In the genomic region with DNA sequence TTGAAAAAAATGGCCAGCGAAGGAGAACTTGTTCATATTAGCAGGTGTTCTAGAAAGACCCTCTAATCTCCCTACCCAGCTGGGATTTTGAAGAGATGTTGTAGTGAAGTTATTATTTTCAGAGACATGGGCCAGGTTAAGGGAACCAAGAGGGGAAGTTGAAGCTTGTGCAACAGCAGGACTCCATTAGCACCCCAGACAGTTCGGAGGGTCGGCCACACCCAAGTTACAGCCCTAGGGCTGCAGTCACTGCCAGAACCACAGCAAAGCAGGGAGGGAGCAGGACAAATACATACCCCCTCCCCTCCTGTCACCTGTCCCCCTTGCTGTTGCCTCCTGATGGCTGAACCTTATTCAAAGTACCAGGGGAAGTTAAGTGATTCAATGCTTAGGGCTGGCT, we compare ENCODE assay signal across 21 cellular contexts. TPM values are rescaled to one million over a fixed set of nuclear protein-coding genes. Genes with fewer than 3 reads are reported as not detected.
DNase-seq lines count a peak whose midpoint lies in the region; ATAC-seq and TF ChIP-seq lines count a peak whose summit lies in the region.
"Had no signal": no experiment of that assay in that cellular context is flagged by ENCODE, and none has a peak within 500 bp of the region (broad histone marks: within the 10 kb centered on the region; RNA-seq: fewer than 3 reads in every experiment).

No MANE protein-coding gene starts in this region.

- BruUV-seq in IMR-90 (replicated peaks; lab: Mats Ljungman, UMichigan) = no TSS peak

- H3K27ac ChIP-seq in IMR-90 (ENCODE audit: insufficient read depth, low read length) (no peak overlapping the region), trophoblast cell (ENCODE audit: low read depth, low read length) (no peak overlapping the region), right cardiac atrium (ENCODE audit: low read length) (no peak overlapping the region), GM23248 (no peak overlapping the region)
- H3K27ac ChIP-seq: prostate gland, transverse colon, VCaP had no signal

- no peak overlapping the region for H2BK5ac ChIP-seq in IMR-90 (ENCODE audit: low read depth, low read length, poor library complexity, severe bottlenecking)
- H2BK5ac ChIP-seq in trophoblast cell (ENCODE audit: low read depth, low read length, poor library complexity) = no peak overlapping the region

- 0 out of 2 replicates have a peak, but pooled peaks cover 14% of the 10 kb centered on the region for H3F3A ChIP-seq in GM23248 (ENCODE audit: insufficient read depth)

- H2BK15ac ChIP-seq in IMR-90 (ENCODE audit: low read depth, low read length) = no peak overlapping the region

- H3K9me3 ChIP-seq in IMR-90 (ENCODE audit: control insufficient read depth, insufficient read depth, low read length) (no peaks in the 10 kb centered on the region), trophoblast cell (ENCODE audit: insufficient read depth, low read depth, low read length) (no peaks in the 10 kb centered on the region), right cardiac atrium (ENCODE audit: control insufficient read depth, low read length) (no peaks in the 10 kb centered on the region), GM23248 (ENCODE audit: low read depth) (no peaks in the 10 kb centered on the region)
- H3K9me3 ChIP-seq: prostate gland, SK-N-SH, transverse colon had no signal

- H3K9ac ChIP-seq in IMR-90 (ENCODE audit: low read depth, low read length) (no peak overlapping the region), trophoblast cell (ENCODE audit: low read length) (no peak overlapping the region), GM23248 (no peak overlapping the region)
- H3K9ac ChIP-seq: SK-N-SH had no signal

- H3K4ac ChIP-seq in IMR-90 (ENCODE audit: low read depth, low read length) = no peak overlapping the region
- H3K4ac ChIP-seq in trophoblast cell (ENCODE audit: low read depth, low read length) = no peak overlapping the region

- H2BK20ac ChIP-seq in IMR-90 (ENCODE audit: low read depth, low read length) = no peak overlapping the region

- H3K9me1 ChIP-seq in IMR-90 (ENCODE audit: insufficient read depth, low read length) = peaks cover 14% of the 10 kb centered on the region

- H3K79me1 ChIP-seq in IMR-90 (ENCODE audit: low read depth in 1 of 2, low read length in 2 of 2) (no peaks in the 10 kb centered on the region), trophoblast cell (ENCODE audit: low read length) (peaks cover 22% of the 10 kb centered on the region)

- POLR2A ChIA-PET in IMR-90 (lab: Charles Lee; ENCODE audit: unreplicated experiment) = no interaction called here

- H3K27me3 ChIP-seq in IMR-90 (ENCODE audit: control insufficient read depth, insufficient read depth, low read length) (no peaks in the 10 kb centered on the region), trophoblast cell (ENCODE audit: insufficient read depth, low read length) (no peaks in the 10 kb centered on the region), right cardiac atrium (ENCODE audit: control insufficient read depth, insufficient read depth) (no peaks in the 10 kb centered on the region), GM23248 (replicated peaks; ENCODE audit: insufficient read depth) (no peaks in the 10 kb centered on the region)
- H3K27me3 ChIP-seq: transverse colon had no signal

- TF ChIP-seq RAD21 in IMR-90 (IDR thresholded peaks at IDR 0.05; ENCODE audit: low read length) = no peak

- TF ChIP-seq CTCF in IMR-90 (conservative IDR thresholded peaks at IDR 0.05; ENCODE audit: low read depth, low read length) = no peak

- H3K23ac ChIP-seq in IMR-90 (ENCODE audit: low read depth, low read length) (no peak overlapping the region), trophoblast cell (ENCODE audit: low read length) (no peak overlapping the region)

- no peaks in the 10 kb centered on the region for H3K79me2 ChIP-seq in trophoblast cell (ENCODE audit: control insufficient read depth, insufficient read depth, low read length, poor library complexity)
- no peaks in the 10 kb centered on the region for H3K79me2 ChIP-seq in GM23248 (ENCODE audit: insufficient read depth)

- H2AK5ac ChIP-seq in IMR-90 (ENCODE audit: low read depth, low read length) = no peak overlapping the region
- no peak overlapping the region for H2AK5ac ChIP-seq in trophoblast cell (ENCODE audit: low read length)

- no peak for TF ChIP-seq POLR2A in IMR-90 (IDR thresholded peaks at IDR 0.05; ENCODE audit: low read depth, low read length)

- H3K4me3 ChIP-seq in IMR-90 (ENCODE audit: insufficient read depth, low read depth, low read length) (no peak overlapping the region), trophoblast cell (ENCODE audit: low read depth, low read length) (no peak overlapping the region), right cardiac atrium (ENCODE audit: low read length) (no peak overlapping the region), GM23248 (no peak overlapping the region)
- H3K4me3 ChIP-seq: prostate gland, transverse colon had no signal

- DNase-seq in IMR-90 = no peak
- peak; percentile 87 for DNase-seq in NOMO-1 (lab: John Stamatoyannopoulos, UW; ENCODE audit: unreplicated experiment in 2 of 2)
- DNase-seq in SKM-1 treated with dmso at 0.1 percent for 144 hours (lab: John Stamatoyannopoulos, UW; ENCODE audit: unreplicated experiment) = peak; percentile 78
- DNase-seq in trophoblast cell = no peak
- DNase-seq in NCI-H1092 (lab: John Stamatoyannopoulos, UW) = no peak
- DNase-seq in right cardiac atrium = no peak
- no peak for DNase-seq in GM23248
- DNase-seq: activated CD4-positive, alpha-beta T cell treated with anti-CD3 and anti-CD28 coated beads for 4 hours; CD4-positive, alpha-beta T cell; KG1; MM.1S; naive thymus-derived CD4-positive, alpha-beta T cell; NCI-H446; NCI-H748 treated with DMSO at 0.1 percent for 48 hours; occipital lobe; PC-3; SK-N-SH; stimulated activated CD4-positive, alpha-beta T cell treated with anti-CD3 and anti-CD28 coated beads, Interleukin-4, amount 100 ng/mL, for 4 hours; transverse colon had no signal

- WGBS in IMR-90 (ENCODE audit: extremely low coverage in 2 of 2, insufficient read length in 1 of 2), 2 experiments = no CpG with 5 or more reads among the region's 3 CpGs
- WGBS in trophoblast cell (ENCODE audit: extremely low coverage, insufficient coverage, insufficient read length) = no CpG with 5 or more reads among the region's 3 CpGs
- WGBS in right cardiac atrium = 86% methylated on average over 3 of the region's 3 CpGs
- 54 to 60% methylated on average over 3 of the region's 3 CpGs for WGBS in GM23248 (ENCODE audit: low coverage in 1 of 2, low lambda C conversion rate in 2 of 2, missing lambda C conversion rate in 2 of 2), 2 experiments

- H4K12ac ChIP-seq in trophoblast cell (ENCODE audit: low read depth, low read length) = no peak overlapping the region

- in situ Hi-C loops in IMR-90 (cut with MboI; ENCODE audit: low sequenced_read_pairs) (no loop called here), GM23248 (cut with MboI) (loop anchor here (10.0 kb wide), 1 partner anchor 269 kb away; no protein-coding TSS in a partner anchor)

- no peak for ATAC-seq in IMR-90 (ENCODE audit: low read depth)
- ATAC-seq in right cardiac atrium = no peak
- ATAC-seq: naive thymus-derived CD4-positive, alpha-beta T cell; PC-3 had no signal

- H3K18ac ChIP-seq in IMR-90 (ENCODE audit: low read depth, low read length) (no peak overlapping the region), trophoblast cell (ENCODE audit: low read length) (no peak overlapping the region)

- H4K91ac ChIP-seq in IMR-90 (ENCODE audit: insufficient read depth, low read depth, low read length) = no peak overlapping the region
- peak overlapping the region; percentile 34 for H4K91ac ChIP-seq in trophoblast cell (ENCODE audit: low read depth, low read length)

- intact Hi-C loops in IMR-90 (cut with micrococcal nuclease) = no loop called here
- intact Hi-C loops in right cardiac atrium (cut with DNase I) = no loop called here

- H3K14ac ChIP-seq in IMR-90 (replicated peaks; ENCODE audit: low read depth, low read length) (no peak overlapping the region), trophoblast cell (ENCODE audit: low read length) (no peak overlapping the region)

- CTCF ChIA-PET in IMR-90 (lab: Yijun Ruan, JAX) = interaction anchor here (0.7 kb wide), 1 partner anchor 46 kb away, joined by 5 read pairs; no protein-coding TSS in a partner anchor

- no peaks in the 10 kb centered on the region for H3K36me3 ChIP-seq in IMR-90 (ENCODE audit: control insufficient read depth, insufficient read depth, low read length)
- no peaks in the 10 kb centered on the region for H3K36me3 ChIP-seq in trophoblast cell (ENCODE audit: control insufficient read depth in 1 of 2, insufficient read depth in 2 of 2, low read length in 2 of 2)
- no peaks in the 10 kb centered on the region for H3K36me3 ChIP-seq in GM23248 (ENCODE audit: low read depth)
- H3K36me3 ChIP-seq: prostate gland, transverse colon had no signal

- dilution Hi-C loops in IMR-90 (cut with HindIII; ENCODE audit: low sequenced_read_pairs, unreplicated experiment) = loop anchor here (25.0 kb wide), 1 partner anchor 99 kb away; no protein-coding TSS in a partner anchor

- H3K4me2 ChIP-seq in IMR-90 (ENCODE audit: low read depth, low read length) (no peak overlapping the region), trophoblast cell (ENCODE audit: low read length) (no peak overlapping the region), GM23248 (ENCODE audit: unreplicated experiment) (no peak overlapping the region)
- H3K4me2 ChIP-seq: SK-N-SH had no signal

- no peaks in the 10 kb centered on the region for H3K9me2 ChIP-seq in GM23248 (ENCODE audit: insufficient read depth)
- H3K9me2 ChIP-seq: SK-N-SH had no signal

- H4K20me1 ChIP-seq in IMR-90 (ENCODE audit: insufficient read depth, low read length) (no peaks in the 10 kb centered on the region), GM23248 (ENCODE audit: insufficient read depth) (no peaks in the 10 kb centered on the region)

- H4K5ac ChIP-seq in IMR-90 (ENCODE audit: low read depth, low read length) = no peak overlapping the region

- H3K4me1 ChIP-seq in IMR-90 (ENCODE audit: control insufficient read depth, insufficient read depth, low read length) (peaks cover 4% of the 10 kb centered on the region; the same call in 1 of the 2 replicates), trophoblast cell (ENCODE audit: control insufficient read depth in 1 of 2, insufficient read depth in 2 of 2, low read length in 2 of 2) (peaks cover 15 to 21% of the 10 kb centered on the region in 2 experiments), right cardiac atrium (ENCODE audit: control insufficient read depth, insufficient read depth, low read length) (peaks cover 5% of the 10 kb centered on the region), GM23248 (ENCODE audit: insufficient read depth) (0 out of 2 replicates have a peak, but pooled peaks cover 6% of the 10 kb centered on the region)

- no peak overlapping the region for H4K8ac ChIP-seq in IMR-90 (ENCODE audit: low read depth in 2 of 2, low read length in 2 of 2)
- no peak overlapping the region for H4K8ac ChIP-seq in trophoblast cell (ENCODE audit: low read depth, low read length)

- no peak overlapping the region for H2AK9ac ChIP-seq in IMR-90 (replicated peaks; ENCODE audit: low read depth, low read length, poor library complexity)

- no peak overlapping the region for H2BK120ac ChIP-seq in IMR-90 (ENCODE audit: low read depth, low read length)
- no peak overlapping the region for H2BK120ac ChIP-seq in trophoblast cell (ENCODE audit: insufficient read depth, low read length, poor library complexity)

- H3K56ac ChIP-seq in IMR-90 (ENCODE audit: extremely low read depth, insufficient read depth, low read length) = no peak overlapping the region

- H2AFZ ChIP-seq in IMR-90 (replicated peaks; ENCODE audit: low read length, poor library complexity) (peak overlapping the region; percentile 17), trophoblast cell (ENCODE audit: insufficient read depth, low read length, poor library complexity) (no peak overlapping the region), GM23248 (no peak overlapping the region)

- no peak overlapping the region for H2BK12ac ChIP-seq in trophoblast cell (ENCODE audit: low read length)

RNA-seq across cellular contexts. Expression of a gene that starts 42.3 kb away (rescaled TPM):
- total RNA-seq in IMR-90 (2012; rRNA removed) (112 and 140 TPM in 2 replicates), right cardiac atrium (100 to 1,000 TPM in 1 of 4 donors, 10 to 100 TPM in 3; 74.6 to 130 (median 91.7) TPM)
- polyA plus RNA-seq in IMR-90 (2012; rRNA removed) (266 and 289 TPM in 2 replicates), right cardiac atrium (65.6 TPM), GM23248 (2016; fragmentation: Nextera tagmentation; extraction: Ambion mirVana) (116 and 135 TPM in 2 replicates)
- 58.9 and 85.8 TPM in 2 replicates for polyA plus RNA-seq in IMR-90 (2012; cell fraction: cytosol; rRNA removed)
- polyA plus RNA-seq in IMR-90 (2012; cell fraction: nucleus; rRNA removed; ENCODE audit: low replicate concordance) = 1,097 and 1,897 TPM in 2 replicates
- polyA plus RNA-seq in trophoblast cell (2013) = 193 and 206 TPM in 2 replicates
- total RNA-seq in GM23248 (2014; rRNA removed; shearing (Covaris generic)) = 127 and 155 TPM in 2 replicates

Comparison
In these comparisons a context has a peak if more than half of its experiments do, and no peak if none do; other contexts are left out.
1. DNase-seq: peak in NOMO-1 (2 of 2) and SKM-1 treated with dmso at 0.1 percent for 144 hours (single experiment); none in IMR-90 (single experiment), trophoblast cell (0 of 2), NCI-H1092 (single experiment), right cardiac atrium (0 of 3) and GM23248 (single experiment).